18 cellular contexts compared by ENCODE assay signal in the genomic region with DNA sequence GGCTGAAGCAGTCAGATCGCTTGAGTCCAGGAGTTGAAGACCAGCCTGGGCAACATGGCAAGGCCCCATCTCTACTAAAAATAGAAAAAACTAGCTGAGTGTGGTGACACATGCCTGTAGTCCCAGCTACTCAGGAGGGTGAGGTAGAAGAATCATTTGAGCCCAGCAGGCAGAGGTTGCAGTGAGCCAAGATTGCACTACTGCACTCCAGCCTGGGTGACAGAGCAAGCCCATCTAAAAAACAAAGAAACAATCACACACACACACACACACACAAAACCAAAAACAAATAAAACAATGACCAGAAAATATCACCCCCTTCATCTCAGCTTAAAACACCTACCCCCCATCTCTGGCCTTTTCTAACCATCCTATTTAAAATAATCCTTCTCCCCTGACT.
DNase-seq lines count a peak whose midpoint lies in the region; ATAC-seq and TF ChIP-seq lines count a peak whose summit lies in the region.
"Had no signal": no experiment of that assay in that cellular context is flagged by ENCODE, and none has a peak within 500 bp of the region (broad histone marks: within the 10 kb centered on the region; RNA-seq: fewer than 3 reads in every experiment).

No MANE protein-coding gene starts in this region.

- peak overlapping the region in 3 of 4 donors; percentile 28 to 73 (median 52) for H3K27ac ChIP-seq in upper lobe of left lung
- H3K27ac ChIP-seq: parathyroid adenoma had no signal

- no peak for TF ChIP-seq POLR2A in upper lobe of left lung (IDR thresholded peaks at IDR 0.05)

- ATAC-seq in upper lobe of left lung (ENCODE audit: low FRiP score in 2 of 2) (no peak), HG03095 (IDR thresholded peaks at IDR 0.05; ENCODE audit: unreplicated experiment) (no peak), GM18858 (IDR thresholded peaks at IDR 0.05; ENCODE audit: unreplicated experiment) (no peak)

- peak overlapping the region; percentile 93 for H3K27ac Mint-ChIP-seq in activated naive CD4-positive, alpha-beta T cell treated with anti-CD3 and anti-CD28 coated beads, Interleukin-2, amount 10 ng/mL, durations not matched to agents 7 days and 5 days
- H3K27ac Mint-ChIP-seq in T-helper 2 cell treated with Interferon-gamma antibody and Interleukin-4, amounts not matched to agents 5 μg/mL and 100 μg/mL, for 36 hours: peak overlapping the region; percentile 95

- no peak for TF ChIP-seq CTCF in upper lobe of left lung (IDR thresholded peaks at IDR 0.05)

- peak; percentile 20 for DNase-seq in activated naive CD4-positive, alpha-beta T cell treated with anti-CD3 and anti-CD28 coated beads, Interleukin-2, amount 10 ng/mL, durations not matched to agents 7 days and 5 days
- DNase-seq in activated naive CD4-positive, alpha-beta T cell treated with anti-CD3 and anti-CD28 coated beads, Interleukin-2, amount 50 U/mL, for 16 hours: no peak
- DNase-seq in T-helper 2 cell treated with Interferon-gamma antibody and Interleukin-4, amounts not matched to agents 5 μg/mL and 100 μg/mL, for 36 hours (ENCODE audit: low spot score): no peak
- DNase-seq in upper lobe of left lung (no peak), pons (ENCODE audit: low spot score) (no peak)
- DNase-seq: activated CD4-positive, CD25-positive, alpha-beta regulatory T cell treated with anti-CD3 and anti-CD28 coated beads, Interleukin-2, amount 50 U/mL, for 72 hours; activated effector memory CD4-positive, alpha-beta T cell treated with Interleukin-2 at 50 U/mL for 16 hours; hippocampal formation; mucosa of descending colon; NCI-H1092; NCI-H2171; RPMI8226 had no signal

- H3K27me3 ChIP-seq in endocrine pancreas (ENCODE audit: control insufficient read depth, insufficient read depth, low read length): no peaks in the 10 kb centered on the region
- no peaks in the 10 kb centered on the region for H3K27me3 ChIP-seq in upper lobe of left lung

- H3K4me3 Mint-ChIP-seq in activated naive CD4-positive, alpha-beta T cell treated with anti-CD3 and anti-CD28 coated beads, Interleukin-2, amount 10 ng/mL, durations not matched to agents 7 days and 5 days: peak overlapping the region; percentile 31
- peak overlapping the region; percentile 63 for H3K4me3 Mint-ChIP-seq in T-helper 2 cell treated with Interferon-gamma antibody and Interleukin-4, amounts not matched to agents 5 μg/mL and 100 μg/mL, for 36 hours
- H3K4me3 Mint-ChIP-seq: brain had no signal

- no peaks in the 10 kb centered on the region for H3K9me3 ChIP-seq in endocrine pancreas (ENCODE audit: control insufficient read depth, low read length)
- H3K9me3 ChIP-seq in upper lobe of left lung: no peaks in the 10 kb centered on the region
- H3K9me3 ChIP-seq: mucosa of descending colon had no signal

- peaks cover 10% of the 10 kb centered on the region for H3K36me3 Mint-ChIP-seq in activated naive CD4-positive, alpha-beta T cell treated with anti-CD3 and anti-CD28 coated beads, Interleukin-2, amount 10 ng/mL, durations not matched to agents 7 days and 5 days
- peaks cover 9% of the 10 kb centered on the region for H3K36me3 Mint-ChIP-seq in T-helper 2 cell treated with Interferon-gamma antibody and Interleukin-4, amounts not matched to agents 5 μg/mL and 100 μg/mL, for 36 hours (ENCODE audit: low read depth)

- H3K4me1 ChIP-seq in endocrine pancreas (ENCODE audit: control insufficient read depth, insufficient read depth, low read length) (peaks cover 3% of the 10 kb centered on the region), upper lobe of left lung (peaks cover 11 to 17% (median 16%) of the 10 kb centered on the region in 4 donors)
- H3K4me1 ChIP-seq: parathyroid adenoma had no signal

- CTCF ChIA-PET in activated naive CD4-positive, alpha-beta T cell treated with anti-CD3 and anti-CD28 coated beads, Interleukin-2, amount 10 ng/mL, durations not matched to agents 7 days and 5 days (lab: Charles Lee): interaction anchor here (1.9 to 3.5 kb wide), 4 partner anchors 12 to 537 kb away, joined by 8 to 19 read pairs (median 9); no protein-coding TSS in a partner anchor

- TF ChIP-seq EP300 in upper lobe of left lung (IDR thresholded peaks at IDR 0.05): no peak

- no peaks in the 10 kb centered on the region for H3K27me3 Mint-ChIP-seq in activated naive CD4-positive, alpha-beta T cell treated with anti-CD3 and anti-CD28 coated beads, Interleukin-2, amount 10 ng/mL, durations not matched to agents 7 days and 5 days
- H3K27me3 Mint-ChIP-seq in T-helper 2 cell treated with Interferon-gamma antibody and Interleukin-4, amounts not matched to agents 5 μg/mL and 100 μg/mL, for 36 hours (ENCODE audit: low read depth): no peaks in the 10 kb centered on the region
- H3K27me3 Mint-ChIP-seq: brain had no signal

- H3K9me3 Mint-ChIP-seq in activated naive CD4-positive, alpha-beta T cell treated with anti-CD3 and anti-CD28 coated beads, Interleukin-2, amount 10 ng/mL, durations not matched to agents 7 days and 5 days: no peaks in the 10 kb centered on the region
- H3K9me3 Mint-ChIP-seq in T-helper 2 cell treated with Interferon-gamma antibody and Interleukin-4, amounts not matched to agents 5 μg/mL and 100 μg/mL, for 36 hours: no peaks in the 10 kb centered on the region

- peak overlapping the region; percentile 7 for H3K4me3 ChIP-seq in endocrine pancreas (ENCODE audit: control insufficient read depth, insufficient read depth, low read length)
- no peak overlapping the region for H3K4me3 ChIP-seq in upper lobe of left lung
- H3K4me3 ChIP-seq: mucosa of descending colon, skin epidermis had no signal

- H3K36me3 ChIP-seq in endocrine pancreas (ENCODE audit: control insufficient read depth, insufficient read depth, low read length): no peaks in the 10 kb centered on the region
- H3K36me3 ChIP-seq in upper lobe of left lung: no peaks in the 10 kb centered on the region

- H3K9ac ChIP-seq in endocrine pancreas (ENCODE audit: control insufficient read depth, insufficient read depth, low read length): no peak overlapping the region
- H3K9ac ChIP-seq: parathyroid adenoma had no signal

- WGBS in upper lobe of left lung, 2 donors: 85 to 100% methylated on average over 1 of the region's 1 CpG

- H3K4me1 Mint-ChIP-seq in activated naive CD4-positive, alpha-beta T cell treated with anti-CD3 and anti-CD28 coated beads, Interleukin-2, amount 10 ng/mL, durations not matched to agents 7 days and 5 days: peaks cover 21% of the 10 kb centered on the region
- peaks cover 24% of the 10 kb centered on the region for H3K4me1 Mint-ChIP-seq in T-helper 2 cell treated with Interferon-gamma antibody and Interleukin-4, amounts not matched to agents 5 μg/mL and 100 μg/mL, for 36 hours (ENCODE audit: low read depth)
